ENCODE assay signal across 21 cellular contexts in the genomic region with DNA sequence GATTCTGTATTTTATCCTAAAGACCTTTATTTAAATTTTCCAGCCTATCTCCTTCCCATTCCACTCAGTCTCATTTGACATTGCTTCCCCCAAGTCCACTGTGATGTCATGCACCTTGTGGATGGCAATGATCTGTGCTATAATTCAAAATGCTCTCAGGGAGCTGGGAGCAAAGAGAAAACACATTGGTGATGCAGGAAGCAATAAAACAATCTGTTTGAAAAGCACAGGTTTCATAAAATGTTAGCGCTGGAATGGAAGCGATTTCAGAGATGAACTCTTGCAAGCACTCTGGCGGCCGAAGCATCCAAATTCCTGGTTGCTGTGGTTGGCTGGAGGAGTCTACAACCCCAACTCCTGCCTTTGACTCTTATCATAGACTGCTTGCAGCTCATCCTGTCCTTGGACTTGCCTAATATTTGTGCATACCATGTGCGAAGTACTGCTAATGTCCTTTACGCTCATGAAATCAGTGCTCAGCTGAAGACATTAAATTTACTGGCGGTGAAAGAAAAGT.
"Had no signal": no experiment of that assay in that cellular context is flagged by ENCODE, and none has a peak within 500 bp of the region (broad histone marks: within the 10 kb centered on the region; RNA-seq: fewer than 3 reads in every experiment).

No MANE protein-coding gene starts in this region.

- H3K27ac Mint-ChIP-seq: activated CD4-positive, alpha-beta memory T cell treated with anti-CD3 and anti-CD28 coated beads for 36 hours; activated naive CD8-positive, alpha-beta T cell treated with anti-CD3 and anti-CD28 coated beads, Interleukin-2, amount 10 ng/mL, durations not matched to agents 7 days and 5 days; stimulated activated naive CD8-positive, alpha-beta T cell treated with anti-CD3 and anti-CD28 coated beads, Interleukin-15, Interleukin-2, amounts not matched to agents 100 ng/mL and 50 ng/mL, for 24 hours had no signal

- DNase-seq: activated CD4-positive, alpha-beta memory T cell treated with anti-CD3 and anti-CD28 coated beads for 36 hours; activated CD4-positive, alpha-beta T cell treated with anti-CD3 and anti-CD28 coated beads for 48 hours; activated CD4-positive, CD25-positive, alpha-beta regulatory T cell; activated naive CD4-positive, alpha-beta T cell treated with Interleukin-2 at 50 U/mL for 16 hours; activated naive CD8-positive, alpha-beta T cell treated with anti-CD3 and anti-CD28 coated beads, Interleukin-2, amount 10 ng/mL, durations not matched to agents 7 days and 5 days; activated T-cell treated with anti-CD3 and anti-CD28 coated beads, Interleukin-2, amount 50 U/mL, for 48 hours; body of pancreas; effector CD4-positive, alpha-beta T cell; erythroblast; glutamatergic neuron; hippocampal formation; kidney glomerular epithelial cell; retina; stimulated activated CD4-positive, alpha-beta T cell treated with anti-CD3 and anti-CD28 coated beads, Interleukin-12 subunit alpha, Interleukin-12 subunit beta, amount 100 ng/mL, for 4 hours; stimulated activated CD4-positive, alpha-beta T cell treated with anti-CD3 and anti-CD28 coated beads, Interleukin-4, amount 100 ng/mL, for 4 hours; substantia nigra; T1000 had no signal

- H3K9me3 Mint-ChIP-seq: activated CD4-positive, alpha-beta memory T cell treated with anti-CD3 and anti-CD28 coated beads for 36 hours; activated naive CD8-positive, alpha-beta T cell treated with anti-CD3 and anti-CD28 coated beads, Interleukin-2, amount 10 ng/mL, durations not matched to agents 7 days and 5 days; neural crest cell; stimulated activated naive CD8-positive, alpha-beta T cell treated with anti-CD3 and anti-CD28 coated beads, Interleukin-15, Interleukin-2, amounts not matched to agents 100 ng/mL and 50 ng/mL, for 24 hours had no signal

- ATAC-seq: body of pancreas had no signal

- H3K27me3 ChIP-seq: body of pancreas, cardiac muscle cell, thyroid gland had no signal

- H3K27ac ChIP-seq: cardiac muscle cell had no signal

- H3K27me3 Mint-ChIP-seq: activated CD4-positive, alpha-beta memory T cell treated with anti-CD3 and anti-CD28 coated beads for 36 hours; activated naive CD8-positive, alpha-beta T cell treated with anti-CD3 and anti-CD28 coated beads, Interleukin-2, amount 10 ng/mL, durations not matched to agents 7 days and 5 days; stimulated activated naive CD8-positive, alpha-beta T cell treated with anti-CD3 and anti-CD28 coated beads, Interleukin-15, Interleukin-2, amounts not matched to agents 100 ng/mL and 50 ng/mL, for 24 hours had no signal

- H3K9me3 ChIP-seq: body of pancreas, thyroid gland had no signal

- H3K4me3 Mint-ChIP-seq: activated CD4-positive, alpha-beta memory T cell treated with anti-CD3 and anti-CD28 coated beads for 36 hours; activated naive CD8-positive, alpha-beta T cell treated with anti-CD3 and anti-CD28 coated beads, Interleukin-2, amount 10 ng/mL, durations not matched to agents 7 days and 5 days; neural crest cell; stimulated activated naive CD8-positive, alpha-beta T cell treated with anti-CD3 and anti-CD28 coated beads, Interleukin-15, Interleukin-2, amounts not matched to agents 100 ng/mL and 50 ng/mL, for 24 hours had no signal

- H3K36me3 ChIP-seq: cardiac muscle cell, thyroid gland had no signal

- H3K4me3 ChIP-seq: body of pancreas, cardiac muscle cell, thyroid gland had no signal
